Comparison of ENCODE assay signal across 14 cellular contexts in the genomic region with DNA sequence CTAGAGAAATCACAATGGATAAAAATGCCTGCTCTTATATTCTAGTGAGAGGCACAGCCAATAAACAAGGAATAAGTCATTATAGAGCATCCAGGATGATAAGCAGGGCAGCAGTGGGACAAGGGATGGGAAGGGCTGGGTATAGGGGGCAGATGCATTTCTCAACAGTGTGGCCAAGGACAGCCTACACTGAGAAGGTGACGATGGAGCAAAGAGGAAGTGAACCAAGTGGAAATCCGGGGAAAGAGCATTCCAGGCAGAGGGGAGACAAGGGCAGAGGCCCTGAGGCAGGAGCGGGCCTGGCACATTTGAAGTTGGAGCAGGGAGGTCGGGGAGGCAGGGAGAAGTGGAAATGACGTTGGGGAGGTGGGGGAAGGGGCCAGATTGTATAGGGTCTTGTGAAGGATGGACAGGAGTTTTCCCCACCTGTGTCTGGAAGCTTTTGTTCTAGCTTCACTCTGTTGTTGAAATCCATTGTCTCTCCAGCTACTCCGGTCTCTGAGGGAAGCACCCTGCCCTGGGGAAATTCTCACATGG.
"Had no signal": no experiment of that assay in that cellular context is flagged by ENCODE, and none has a peak within 500 bp of the region (broad histone marks: within the 10 kb centered on the region; RNA-seq: fewer than 3 reads in every experiment).

No MANE protein-coding gene starts in this region.

- H3K27me3 ChIP-seq: breast epithelium, dorsolateral prefrontal cortex, testis, upper lobe of right lung had no signal

- H3K4me3 ChIP-seq: breast epithelium, dorsolateral prefrontal cortex, mucosa of descending colon, testis, upper lobe of right lung had no signal

- H3K36me3 ChIP-seq: breast epithelium, upper lobe of right lung had no signal

- H3K4me3 Mint-ChIP-seq: activated CD4-positive, alpha-beta T cell treated with anti-CD3 and anti-CD28 coated beads, Interleukin-2, amount 10 ng/mL, durations not matched to agents 7 days and 5 days; activated naive CD8-positive, alpha-beta T cell treated with anti-CD3 and anti-CD28 coated beads for 36 hours; immature natural killer cell had no signal

- H3K9me3 ChIP-seq: breast epithelium, mucosa of descending colon, testis, upper lobe of right lung had no signal

- H3K27ac ChIP-seq: testis, upper lobe of right lung had no signal

- ATAC-seq: esophagus mucosa, left colon, mucosa of descending colon, upper lobe of right lung had no signal

- H3K9me3 Mint-ChIP-seq: activated naive CD8-positive, alpha-beta T cell treated with anti-CD3 and anti-CD28 coated beads for 36 hours; immature natural killer cell; stimulated activated naive CD8-positive, alpha-beta T cell treated with anti-CD3 and anti-CD28 coated beads, Interleukin-15, amount 100 ng/mL, for 72 hours had no signal

- H3K27ac Mint-ChIP-seq: activated CD4-positive, alpha-beta T cell treated with anti-CD3 and anti-CD28 coated beads, Interleukin-2, amount 10 ng/mL, durations not matched to agents 7 days and 5 days; activated naive CD8-positive, alpha-beta T cell treated with anti-CD3 and anti-CD28 coated beads for 36 hours; immature natural killer cell; stimulated activated naive CD8-positive, alpha-beta T cell treated with anti-CD3 and anti-CD28 coated beads, Interleukin-15, amount 100 ng/mL, for 72 hours had no signal

- H3K27me3 Mint-ChIP-seq: activated CD4-positive, alpha-beta T cell treated with anti-CD3 and anti-CD28 coated beads, Interleukin-2, amount 10 ng/mL, durations not matched to agents 7 days and 5 days; activated naive CD8-positive, alpha-beta T cell treated with anti-CD3 and anti-CD28 coated beads for 36 hours; stimulated activated naive CD8-positive, alpha-beta T cell treated with anti-CD3 and anti-CD28 coated beads, Interleukin-15, amount 100 ng/mL, for 72 hours had no signal

- DNase-seq: activated CD4-positive, alpha-beta T cell treated with anti-CD3 and anti-CD28 coated beads, Interleukin-2, amount 10 ng/mL, durations not matched to agents 7 days and 5 days; activated CD4-positive, CD25-positive, alpha-beta regulatory T cell; activated effector memory CD4-positive, alpha-beta T cell treated with Interleukin-2 at 50 U/mL for 16 hours; activated naive CD8-positive, alpha-beta T cell treated with anti-CD3 and anti-CD28 coated beads for 36 hours; dorsolateral prefrontal cortex; immature natural killer cell; left colon; mucosa of descending colon; stimulated activated CD4-positive, alpha-beta T cell treated with anti-CD3 and anti-CD28 coated beads, Interleukin-4, amount 100 ng/mL, for 4 hours; stimulated activated naive CD8-positive, alpha-beta T cell treated with anti-CD3 and anti-CD28 coated beads, Interleukin-15, amount 100 ng/mL, for 72 hours; testis; upper lobe of right lung had no signal

- H3K36me3 Mint-ChIP-seq: immature natural killer cell had no signal
